17 cellular contexts compared by ENCODE assay signal in genomic region chrX:150152036-150152435, GRCh38.
"Had no signal": no experiment of that assay in that cellular context is flagged by ENCODE, and none has a peak within 500 bp of the region (broad histone marks: within the 10 kb centered on the region; RNA-seq: fewer than 3 reads in every experiment).

No MANE protein-coding gene starts in this region.

- H2AFZ ChIP-seq: hepatocyte had no signal

- DNase-seq: effector CD8-positive, alpha-beta T cell; effector memory CD8-positive, alpha-beta T cell; endodermal cell; erythroblast; foreskin keratinocyte; heart left ventricle; immature natural killer cell; left cardiac atrium; left lung; left ventricle myocardium superior; lower lobe of right lung; mesenchymal stem cell; midbrain had no signal

- H3K27ac Mint-ChIP-seq: effector memory CD8-positive, alpha-beta T cell; endodermal cell; immature natural killer cell had no signal

- ATAC-seq: effector memory CD8-positive, alpha-beta T cell; esophagus mucosa; foreskin keratinocyte; gastroesophageal sphincter; heart left ventricle; left cardiac atrium; left lung; left ventricle myocardium superior; lower lobe of right lung had no signal

- H3K36me3 Mint-ChIP-seq: immature natural killer cell had no signal

- H3K9me3 ChIP-seq: gastroesophageal sphincter, heart left ventricle, left lung, lower lobe of right lung had no signal

- H3K9me3 Mint-ChIP-seq: effector memory CD8-positive, alpha-beta T cell; immature natural killer cell had no signal

- H3K36me3 ChIP-seq: gastroesophageal sphincter, heart left ventricle, left lung, lower lobe of right lung had no signal

- H3K27ac ChIP-seq: epithelial cell of prostate, foreskin keratinocyte, gastroesophageal sphincter, heart left ventricle, hepatocyte, left lung, lower lobe of right lung had no signal

- H3K4me1 Mint-ChIP-seq: endodermal cell had no signal

- H3K27me3 ChIP-seq: foreskin keratinocyte, gastroesophageal sphincter, heart left ventricle, hepatocyte, left lung had no signal

- H3K4me1 ChIP-seq: foreskin keratinocyte, gastroesophageal sphincter, left lung, lower lobe of right lung had no signal

- H3K4me3 Mint-ChIP-seq: effector memory CD8-positive, alpha-beta T cell; endodermal cell; immature natural killer cell had no signal

- H3K4me2 ChIP-seq: hepatocyte had no signal

- H3K4me3 ChIP-seq: gastroesophageal sphincter, heart left ventricle, hepatocyte, left lung, lower lobe of right lung had no signal

- H3K27me3 Mint-ChIP-seq: effector memory CD8-positive, alpha-beta T cell had no signal
